Comparison of ENCODE assay signal across 1 cellular context in genomic region chr6:15510536-15511247, GRCh38.
TF ChIP-seq lines count a peak whose summit lies in the region.

No MANE protein-coding gene starts in this region.

TF ChIP-seq in H1, 55 proteins besides CTCF, POLR2A, EP300 and RAD21:
- TF ChIP-seq JUN (IDR thresholded peaks at IDR 0.05; ENCODE audit: low read depth, low read length) (no peak), RXRA (IDR thresholded peaks at IDR 0.05; ENCODE audit: insufficient read depth, low read depth, low read length) (no peak), RBBP5 (IDR thresholded peaks at IDR 0.05; ENCODE audit: borderline replicate concordance, low read depth, low read length) (no peak), CBX8 (IDR thresholded peaks at IDR 0.05; ENCODE audit: borderline replicate concordance, low read depth, low read length) (no peak), YY1 (IDR thresholded peaks at IDR 0.05; ENCODE audit: low read depth, low read length) (no peak), CBX5 (IDR thresholded peaks at IDR 0.05; ENCODE audit: low read depth, low read length) (no peak), MAX (IDR thresholded peaks at IDR 0.05) (no peak), RFX5 (IDR thresholded peaks at IDR 0.05; ENCODE audit: borderline replicate concordance, low read depth, low read length) (no peak), PHF8 (conservative IDR thresholded peaks at IDR 0.05; ENCODE audit: low read depth, low read length) (no peak)
